Comparison of ENCODE assay signal across 21 cellular contexts in the genomic region with DNA sequence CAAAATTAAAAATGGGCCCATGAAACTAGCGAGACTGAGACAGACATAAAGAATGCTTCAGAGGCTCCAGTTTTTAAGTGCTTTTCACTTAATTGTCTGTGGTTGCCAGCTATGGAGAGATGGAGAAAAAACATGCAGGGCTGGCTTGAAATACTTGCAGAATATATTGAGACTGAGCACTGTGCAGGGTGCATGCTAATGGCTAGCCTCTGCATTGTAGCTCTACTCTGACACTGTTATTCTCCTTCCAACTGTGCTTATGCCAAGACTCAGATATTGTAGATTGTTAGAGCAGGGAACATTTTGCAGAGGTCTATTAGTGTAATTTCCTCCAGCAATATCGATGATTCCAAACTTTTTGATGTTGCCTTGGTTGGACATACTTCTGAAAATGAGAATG.
DNase-seq lines count a peak whose midpoint lies in the region; TF ChIP-seq lines count a peak whose summit lies in the region.
"Had no signal": no experiment of that assay in that cellular context is flagged by ENCODE, and none has a peak within 500 bp of the region (broad histone marks: within the 10 kb centered on the region; RNA-seq: fewer than 3 reads in every experiment).

No MANE protein-coding gene starts in this region.

- no peaks in the 10 kb centered on the region for H3K36me3 ChIP-seq in thyroid gland
- H3K36me3 ChIP-seq: SJCRH30 had no signal

- DNase-seq in Ammon's horn (ENCODE audit: low spot score) (peak; percentile 34), DMS79 treated with DMSO at 0.1 percent for 48 hours (lab: John Stamatoyannopoulos, UW) (peak; percentile 28), astrocyte of the spinal cord (ENCODE audit: low read depth, low spot score) (peak; percentile 8), pons (ENCODE audit: low spot score) (peak; percentile 44), NCI-H774 (lab: John Stamatoyannopoulos, UW) (no peak), thyroid gland (no peak)
- no peak for DNase-seq in stimulated activated CD4-positive, alpha-beta T cell treated with anti-CD3 and anti-CD28 coated beads, Interleukin-4, amount 100 ng/mL, for 24 hours
- DNase-seq: AML-193; Caco-2; CD4-positive, alpha-beta memory T cell; DND-41; MM.1S; NCI-H1417 treated with DMSO at 0.1 percent for 48 hours; NCI-H1694 treated with DMSO at 0.1 percent for 48 hours; NCI-H2081 treated with DMSO at 0.1 percent for 48 hours; NK-92 treated with Interleukin-12 subunit alpha and Interleukin-12 subunit beta, amount 100 ng/mL, for 24 hours; PC-3; SJCRH30 had no signal

- intact Hi-C loops in thyroid gland (cut with DNase I) = no loop called here

- in situ Hi-C loops in astrocyte of the spinal cord (cut with HindIII; ENCODE audit: low sequenced_read_pairs) = no loop called here

- WGBS in thyroid gland, 2 donors = 40 to 50% methylated on average over 2 of the region's 2 CpGs

- H3K4me3 ChIP-seq in astrocyte of the spinal cord (ENCODE audit: low read depth, low read length) (no peak overlapping the region), thyroid gland (replicated peaks in 1 of 3) (no peak overlapping the region)
- H3K4me3 ChIP-seq: A549, SJCRH30 had no signal

- no peak overlapping the region for H3K27ac ChIP-seq in thyroid gland
- H3K27ac ChIP-seq: A549, HL-60, KMS-11, SJCRH30 had no signal

- TF ChIP-seq CTCF in astrocyte of the spinal cord (IDR thresholded peaks at IDR 0.05; ENCODE audit: low read depth, low read length) = no peak
- TF ChIP-seq CTCF in thyroid gland (IDR thresholded peaks at IDR 0.05) = no peak

- no peaks in the 10 kb centered on the region for H3K27me3 ChIP-seq in thyroid gland
- H3K27me3 ChIP-seq: SJCRH30 had no signal

- no peaks in the 10 kb centered on the region for H3K9me3 ChIP-seq in thyroid gland
- H3K9me3 ChIP-seq: A549, Caco-2, SJCRH30 had no signal

- no peaks in the 10 kb centered on the region for H3K4me1 ChIP-seq in thyroid gland
- H3K4me1 ChIP-seq: A549, Caco-2, SJCRH30 had no signal

- no peak for TF ChIP-seq POLR2A in thyroid gland (IDR thresholded peaks at IDR 0.05)

Comparison
In these comparisons a context has a peak if more than half of its experiments do, and no peak if none do; other contexts are left out.
1. DNase-seq: peak in Ammon's horn (single experiment), DMS79 treated with DMSO at 0.1 percent for 48 hours (single experiment), astrocyte of the spinal cord (single experiment) and pons (single experiment); none in NCI-H774 (single experiment), thyroid gland (0 of 2) and stimulated activated CD4-positive, alpha-beta T cell treated with anti-CD3 and anti-CD28 coated beads, Interleukin-4, amount 100 ng/mL, for 24 hours (single experiment).